8 cellular contexts compared by ENCODE assay signal in the genomic region with DNA sequence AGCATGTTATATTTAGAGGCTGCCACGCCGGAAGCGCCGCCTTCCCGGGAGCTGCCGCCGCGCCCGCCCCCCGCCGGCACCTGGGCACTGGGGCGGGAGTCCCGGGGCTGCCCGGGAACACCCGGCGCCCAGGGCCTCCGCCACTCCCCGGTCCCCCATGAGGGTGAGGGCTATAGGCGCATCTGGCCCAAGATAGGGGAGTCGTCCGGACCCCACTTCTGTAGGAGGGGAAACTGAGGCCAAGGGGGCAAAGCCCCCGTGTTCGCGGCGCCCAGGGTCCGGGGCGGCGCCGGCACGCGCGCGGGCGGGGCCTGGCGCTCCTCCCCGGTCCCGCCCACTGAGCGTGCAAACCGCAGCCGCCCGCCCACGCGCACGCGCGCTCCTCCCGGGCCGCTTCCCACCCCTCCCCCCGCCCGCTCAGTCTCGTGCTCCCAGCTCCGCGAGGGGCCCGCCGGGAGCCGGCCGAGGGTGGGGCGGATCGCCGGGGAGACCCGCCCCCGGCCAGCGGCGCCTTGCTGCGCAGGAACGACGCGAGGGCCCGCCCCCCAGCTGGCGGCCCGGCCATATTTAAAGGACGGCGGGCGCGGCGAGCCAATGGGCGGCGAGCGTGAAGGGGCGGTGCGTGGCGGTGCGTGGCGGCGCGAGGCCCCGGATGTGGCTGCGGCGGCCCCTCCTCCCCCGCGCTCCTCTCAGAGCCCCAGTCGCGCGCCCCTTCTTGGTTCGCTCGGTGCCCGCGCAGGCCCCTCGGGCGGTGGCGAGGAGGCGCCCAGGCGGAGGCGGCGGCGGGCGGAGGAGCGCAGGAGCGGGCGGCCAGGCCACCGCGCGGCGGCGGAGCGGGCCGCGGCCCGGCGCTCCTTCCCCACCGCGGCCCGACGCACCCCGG. TPM values are rescaled to one million over a fixed set of nuclear protein-coding genes. Genes with fewer than 3 reads are reported as not detected.
DNase-seq lines count a peak whose midpoint lies in the region; ATAC-seq and TF ChIP-seq lines count a peak whose summit lies in the region.

LSM14B (plus strand) TSS at position 700 of the 883 bp plus-strand sequence. CDS start 192 bp downstream, outside the sequence.

- peak within 1 kb of the TSS; percentile 77; the same call in 1 of the 2 replicates for H3K9ac ChIP-seq in iPS-20b (ENCODE audit: low read depth, low read length)

- DNase-seq in AG04449 (ENCODE audit: low read depth, low spot score) (peak; percentile 55), NCI-H2227 (lab: John Stamatoyannopoulos, UW; ENCODE audit: unreplicated experiment) (peak; percentile 99), WERI-Rb-1 (peak; percentile 94), breast epithelium (ENCODE audit: low spot score in 2 of 2) (peak; percentile 95 to 97)

- peaks cover 38% of the 10 kb centered on the region for H3K36me3 ChIP-seq in WERI-Rb-1
- no peaks in the 10 kb centered on the region for H3K36me3 ChIP-seq in breast epithelium
- H3K36me3 ChIP-seq in iPS-20b (ENCODE audit: insufficient read depth, low read depth, low read length): peaks cover 35% of the 10 kb centered on the region

- ATAC-seq in GM18907 (IDR thresholded peaks at IDR 0.05; ENCODE audit: unreplicated experiment) (peak; percentile 79), HG03139 (IDR thresholded peaks at IDR 0.05; ENCODE audit: unreplicated experiment) (peak; percentile 74)

- H3K27me3 ChIP-seq in WERI-Rb-1 (ENCODE audit: insufficient read depth, low read depth, severe bottlenecking) (no peaks in the 10 kb centered on the region), breast epithelium (peaks cover 0 to 20% of the 10 kb centered on the region in 2 donors), iPS-20b (ENCODE audit: insufficient read depth, low read length) (no peaks in the 10 kb centered on the region; the same call in 1 of the 2 replicates)

- H3K4me1 ChIP-seq in breast epithelium (peaks cover 3 to 12% of the 10 kb centered on the region in 2 donors), iPS-20b (ENCODE audit: insufficient read depth, low read length) (peaks cover 9% of the 10 kb centered on the region; the same call in 1 of the 2 replicates)

- CTCF ChIA-PET in AG04449 (lab: Yijun Ruan, JAX): interaction anchor here (1.1 to 2.1 kb wide), 3 partner anchors 12 to 111 kb away, joined by 4 to 11 read pairs (median 4); no protein-coding TSS in a partner anchor

- intact Hi-C loops in breast epithelium (cut with DNase I; ENCODE audit: low total_unique reads): loop anchor here (1.0 kb wide), 1 partner anchor 63 kb away; no protein-coding TSS in a partner anchor

- peak within 1 kb of the TSS; percentile 89 for H3K27ac ChIP-seq in WERI-Rb-1
- H3K27ac ChIP-seq in breast epithelium: peak within 1 kb of the TSS; percentile 97 to 98
- H3K27ac ChIP-seq in iPS-20b (ENCODE audit: low read length): no peak within 1 kb of the TSS
- H3K27ac ChIP-seq in skin epidermis: peak within 1 kb of the TSS; percentile 51 to 97 (median 89)

- TF ChIP-seq POLR2A in breast epithelium (IDR thresholded peaks at IDR 0.05): no peak

- H3K9me3 ChIP-seq in WERI-Rb-1 (ENCODE audit: severe bottlenecking): no peaks in the 10 kb centered on the region
- no peaks in the 10 kb centered on the region for H3K9me3 ChIP-seq in breast epithelium
- no peaks in the 10 kb centered on the region for H3K9me3 ChIP-seq in iPS-20b (ENCODE audit: insufficient read depth, low read depth, low read length)

- POLR2A ChIA-PET in AG04449 (lab: Yijun Ruan, JAX): interaction anchor here (0.8 to 4.7 kb wide), 5 partner anchors 12 to 96 kb away, joined by 3 to 37 read pairs (median 4); partner anchors contain the start of gene TAF4

- no peak for TF ChIP-seq CTCF in AG04449 (IDR thresholded peaks at IDR 0.05; ENCODE audit: insufficient read depth, low read length, missing control alignments)
- no peak for TF ChIP-seq CTCF in WERI-Rb-1 (IDR thresholded peaks at IDR 0.05; ENCODE audit: low read depth, low read length)
- TF ChIP-seq CTCF in breast epithelium (IDR thresholded peaks at IDR 0.05): peak in 1 of 3 donors; percentile 12

- peak within 1 kb of the TSS; percentile 82 for H3K4me3 ChIP-seq in AG04449 (ENCODE audit: low read depth, low read length)
- peak within 1 kb of the TSS; percentile 75 for H3K4me3 ChIP-seq in WERI-Rb-1 (ENCODE audit: low read depth, low read length)
- H3K4me3 ChIP-seq in breast epithelium: peak within 1 kb of the TSS; percentile 89 to 96 (median 91)
- peak within 1 kb of the TSS; percentile 85 for H3K4me3 ChIP-seq in iPS-20b (ENCODE audit: low read length)
- peak within 1 kb of the TSS; percentile 75 to 96 (median 90) for H3K4me3 ChIP-seq in skin epidermis

RNA-seq across cellular contexts. Expression of gene LSM14B, which starts in this region (rescaled TPM):
- total RNA-seq in breast epithelium: 10 to 100 TPM; 20.6 to 26.5 (median 25.6) TPM
